ENCODE assay signal across 9 cellular contexts in genomic region chr13:30576528-30576927, GRCh38. TPM values are rescaled to one million over a fixed set of nuclear protein-coding genes. Genes with fewer than 3 reads are reported as not detected.
DNase-seq lines count a peak whose midpoint lies in the region; ATAC-seq and TF ChIP-seq lines count a peak whose summit lies in the region.
"Had no signal": no experiment of that assay in that cellular context is flagged by ENCODE, and none has a peak within 500 bp of the region (broad histone marks: within the 10 kb centered on the region; RNA-seq: fewer than 3 reads in every experiment).

No MANE protein-coding gene starts in this region.

- 23% methylated on average over 7 of the region's 7 CpGs for WGBS in prostate gland
- WGBS in aorta, 2 donors: 60 to 68% methylated on average over 7 of the region's 7 CpGs

- no peak overlapping the region for H3K4me3 ChIP-seq in prostate gland
- H3K4me3 ChIP-seq in aorta (ENCODE audit: low read length in 2 of 2): no peak overlapping the region
- H3K4me3 ChIP-seq: Peyer's patch had no signal

- intact Hi-C loops in prostate gland (cut with DNase I): loop anchor here (10.0 kb wide), 1 partner anchor 112 kb away; the partner anchor contains the start of gene HMGB1
- intact Hi-C loops in aorta (cut with DNase I): no loop called here

- H3K36me3 Mint-ChIP-seq in HFFc6 (ENCODE audit: low read depth): no peaks in the 10 kb centered on the region

- no peak for TF ChIP-seq CTCF in HFFc6 (IDR thresholded peaks at IDR 0.05)
- no peak for TF ChIP-seq CTCF in prostate gland (IDR thresholded peaks at IDR 0.05)

- no peaks in the 10 kb centered on the region for H3K9me3 Mint-ChIP-seq in HFFc6

- no peak for TF ChIP-seq POLR2A in prostate gland (IDR thresholded peaks at IDR 0.05)

- H3K27ac Mint-ChIP-seq in HFFc6: no peak overlapping the region

- ATAC-seq in HG03095 (IDR thresholded peaks at IDR 0.05; ENCODE audit: unreplicated experiment) (no peak), HG02623 (IDR thresholded peaks at IDR 0.05; ENCODE audit: unreplicated experiment) (no peak), aorta (ENCODE audit: low FRiP score) (no peak)

- H3K27me3 ChIP-seq in prostate gland (replicated peaks; ENCODE audit: insufficient read depth) (no peaks in the 10 kb centered on the region), aorta (ENCODE audit: control insufficient read depth in 1 of 2, insufficient read depth in 2 of 2, low read length in 1 of 2) (no peaks in the 10 kb centered on the region)
- H3K27me3 ChIP-seq: Peyer's patch had no signal

- H3K27ac ChIP-seq in prostate gland (no peak overlapping the region), aorta (ENCODE audit: low read depth in 1 of 2, low read length in 2 of 2) (no peak overlapping the region)
- H3K27ac ChIP-seq: Peyer's patch had no signal

- no peaks in the 10 kb centered on the region for H3K9me3 ChIP-seq in prostate gland
- no peaks in the 10 kb centered on the region for H3K9me3 ChIP-seq in aorta (ENCODE audit: control insufficient read depth, low read length)
- H3K9me3 ChIP-seq: Peyer's patch had no signal

- no peaks in the 10 kb centered on the region for H3K4me1 ChIP-seq in prostate gland (replicated peaks)
- no peaks in the 10 kb centered on the region for H3K4me1 ChIP-seq in aorta (ENCODE audit: control insufficient read depth in 1 of 2, insufficient read depth in 2 of 2, low read length in 2 of 2)

- H3K4me3 Mint-ChIP-seq in HFFc6: no peak overlapping the region

- peaks cover 52% of the 10 kb centered on the region for H3K4me1 Mint-ChIP-seq in HFFc6 (ENCODE audit: low read depth)

- DNase-seq in HFFc6 (peak; percentile 43), T follicular helper cell (ENCODE audit: low read depth) (peak; percentile 45), amniotic epithelial cell (ENCODE audit: low read depth) (peak; percentile 83), prostate gland (ENCODE audit: low spot score) (peak; percentile 14), medulla oblongata (ENCODE audit: extremely low spot score) (no peak), aorta (no peak)

- H3K36me3 ChIP-seq in prostate gland (no peaks in the 10 kb centered on the region), aorta (ENCODE audit: control insufficient read depth in 1 of 2, insufficient read depth in 2 of 2, low read length in 1 of 2) (no peaks in the 10 kb centered on the region)
- H3K36me3 ChIP-seq: Peyer's patch had no signal

- no peaks in the 10 kb centered on the region for H3K27me3 Mint-ChIP-seq in HFFc6 (ENCODE audit: insufficient read depth)

RNA-seq across cellular contexts. Expression of gene USPL1, which starts 41.2 kb away (rescaled TPM):
- 10 to 100 TPM in 4 of 6 experiments, 1 to 10 TPM in 2; 8.0 to 10.9 (median 10.3) TPM for total RNA-seq in HFFc6 (2021; fragmentation: NEBNext Ultra II Directional; extraction: Animal tissue kit (Norgen Biotek cat#: 25700))
- total RNA-seq in prostate gland: 10 to 100 TPM; 20.1 to 24.4 TPM
- total RNA-seq in aorta: 10 to 100 TPM; 15.6 to 18.8 TPM
- 1 to 10 TPM; 3.3 to 6.7 TPM for polyA plus RNA-seq in aorta

Comparison
In these comparisons a context has a peak if more than half of its experiments do, and no peak if none do; other contexts are left out.
1. DNase-seq: peak in HFFc6 (single experiment), T follicular helper cell (single experiment), amniotic epithelial cell (single experiment) and prostate gland (single experiment); none in medulla oblongata (single experiment) and aorta (0 of 2).